In genomic region chr9:114385412-114386181, GRCh38 we compare ENCODE assay signal across 1 cellular context.
TF ChIP-seq lines count a peak whose summit lies in the region.

No MANE protein-coding gene starts in this region.

TF ChIP-seq in GM12878, 131 proteins besides CTCF, POLR2A, EP300 and RAD21 (continued from another document and continues in another):
- TF ChIP-seq PKNOX1 (IDR thresholded peaks at IDR 0.05) (peak; percentile 91), ATF7 (IDR thresholded peaks at IDR 0.05; ENCODE audit: low read depth) (peak; percentile 89), BACH1 (IDR thresholded peaks at IDR 0.05; ENCODE audit: borderline replicate concordance) (peak; percentile 52; the same call in 1 of the 2 replicates), SREBF2 (IDR thresholded peaks at IDR 0.05; ENCODE audit: low read length) (no peak), CREB1 (IDR thresholded peaks at IDR 0.05; ENCODE audit: low read depth) (no peak), MTA3 (IDR thresholded peaks at IDR 0.05; ENCODE audit: borderline replicate concordance, low read length) (no peak), NR2C1 (IDR thresholded peaks at IDR 0.05) (no peak), ATF2 (IDR thresholded peaks at IDR 0.05; ENCODE audit: low read length) (no peak), IRF3 (IDR thresholded peaks at IDR 0.05) (no peak), NR2F1 (conservative IDR thresholded peaks at IDR 0.05) (peak; percentile 54), MTA2 (IDR thresholded peaks at IDR 0.05; ENCODE audit: low read depth) (peak; percentile 92), EZH2 (IDR thresholded peaks at IDR 0.05; ENCODE audit: borderline replicate concordance, control insufficient read depth, low read depth, low read length) (no peak), IKZF1 (conservative IDR thresholded peaks at IDR 0.05) (peak; percentile 91), CUX1 (IDR thresholded peaks at IDR 0.05; ENCODE audit: insufficient replicate concordance, low read depth, low read length) (no peak), YY1 (IDR thresholded peaks at IDR 0.05; ENCODE audit: low read depth, low read length) (peak; percentile 16), E4F1 (IDR thresholded peaks at IDR 0.05; ENCODE audit: borderline replicate concordance, partially characterized antibody) (no peak), CREM (IDR thresholded peaks at IDR 0.05; ENCODE audit: low read depth) (peak; percentile 90), PBX3 (IDR thresholded peaks at IDR 0.05; ENCODE audit: insufficient replicate concordance, low read depth, low read length) (peak; percentile 33), RAD51 (IDR thresholded peaks at IDR 0.05) (no peak; the same call in 1 of the 2 replicates), ZNF24 (IDR thresholded peaks at IDR 0.05) (no peak), ZNF592 (IDR thresholded peaks at IDR 0.05) (peak; percentile 36; the same call in 1 of the 2 replicates), MXI1 (IDR thresholded peaks at IDR 0.05; ENCODE audit: low read depth, low read length) (peak; percentile 81; the same call in 1 of the 2 replicates), TCF12 (IDR thresholded peaks at IDR 0.05; ENCODE audit: low read depth, low read length) (peak; percentile 95), SREBF1 (IDR thresholded peaks at IDR 0.05; ENCODE audit: low read length) (no peak), IKZF2 (IDR thresholded peaks at IDR 0.05) (peak; percentile 92 to 94), SUPT20H (IDR thresholded peaks at IDR 0.05; ENCODE audit: borderline replicate concordance, control insufficient read depth, low read depth, low read length) (no peak), TARDBP (IDR thresholded peaks at IDR 0.05; ENCODE audit: borderline replicate concordance) (peak; percentile 51), SMAD5 (IDR thresholded peaks at IDR 0.05; ENCODE audit: low read depth) (peak; percentile 72; the same call in 1 of the 2 replicates), NR2C2 (IDR thresholded peaks at IDR 0.05; ENCODE audit: borderline replicate concordance, control insufficient read depth, insufficient read length, low read depth) (no peak), CBX3 (IDR thresholded peaks at IDR 0.05; ENCODE audit: borderline replicate concordance, low read depth) (no peak), NFXL1 (IDR thresholded peaks at IDR 0.05; ENCODE audit: borderline replicate concordance) (no peak), ESRRA (IDR thresholded peaks at IDR 0.05; ENCODE audit: low read length) (no peak), FOXK2 (IDR thresholded peaks at IDR 0.05) (no peak), RCOR1 (conservative IDR thresholded peaks at IDR 0.05; ENCODE audit: low read depth, low read length) (no peak; the same call in 1 of the 2 replicates), RELB (IDR thresholded peaks at IDR 0.05; ENCODE audit: low read depth) (peak; percentile 67), KDM1A (IDR thresholded peaks at IDR 0.05; ENCODE audit: borderline replicate concordance) (no peak), ZNF274 (IDR thresholded peaks at IDR 0.05; ENCODE audit: insufficient read depth, insufficient read length) (no peak), FOXM1 (IDR thresholded peaks at IDR 0.05; ENCODE audit: low read depth, low read length) (no peak), ASH2L (IDR thresholded peaks at IDR 0.05; ENCODE audit: borderline replicate concordance, low read depth) (peak; percentile 83; the same call in 1 of the 2 replicates), CHD1 (IDR thresholded peaks at IDR 0.05; ENCODE audit: low read depth, low read length) (no peak; the same call in 1 of the 2 replicates), SP1 (IDR thresholded peaks at IDR 0.05; ENCODE audit: low read depth, low read length) (peak; percentile 76), ELK1 (IDR thresholded peaks at IDR 0.05; ENCODE audit: low read depth, low read length) (no peak), MYC (IDR thresholded peaks at IDR 0.05; ENCODE audit: insufficient read depth, insufficient read length, insufficient replicate concordance, low read length, severe bottlenecking) (no peak), RFX5 (IDR thresholded peaks at IDR 0.05; ENCODE audit: low read depth, low read length) (peak; percentile 71; the same call in 1 of the 2 replicates), ZNF207 (IDR thresholded peaks at IDR 0.05; ENCODE audit: borderline replicate concordance) (peak; percentile 34; the same call in 1 of the 2 replicates)
